Comparison of ENCODE assay signal across 5 cellular contexts in genomic region chr7:83321011-83321410, GRCh38.
"Had no signal": no experiment of that assay in that cellular context is flagged by ENCODE, and none has a peak within 500 bp of the region (broad histone marks: within the 10 kb centered on the region; RNA-seq: fewer than 3 reads in every experiment).

No MANE protein-coding gene starts in this region.

- H3K4me3 ChIP-seq: GM23338, K562 had no signal

- ATAC-seq: GM23338, K562 had no signal

- H3K4me2 ChIP-seq: GM23338 had no signal

- DNase-seq: H9, HCEC 1CT, IMR-90 had no signal
